ENCODE assay signal across 16 cellular contexts in genomic region chr2:21155365-21156136, GRCh38. TPM values are rescaled to one million over a fixed set of nuclear protein-coding genes. Genes with fewer than 3 reads are reported as not detected.
DNase-seq lines count a peak whose midpoint lies in the region; ATAC-seq, FAIRE-seq and TF ChIP-seq lines count a peak whose summit lies in the region.
"Had no signal": no experiment of that assay in that cellular context is flagged by ENCODE, and none has a peak within 500 bp of the region (broad histone marks: within the 10 kb centered on the region; RNA-seq: fewer than 3 reads in every experiment).

No MANE protein-coding gene starts in this region.

- no peak overlapping the region for H3K9ac ChIP-seq in liver (ENCODE audit: low read depth in 1 of 2, low read length in 2 of 2)

- H3K9me3 ChIP-seq in liver (ENCODE audit: control insufficient read depth in 4 of 4, low read length in 3 of 4): no peaks in the 10 kb centered on the region
- no peaks in the 10 kb centered on the region for H3K9me3 ChIP-seq in vagina

- H3K4me3 ChIP-seq in liver (ENCODE audit: low read depth in 1 of 3, low read length in 3 of 3) (no peak overlapping the region), vagina (no peak overlapping the region)

- DNase-seq in M059J (ENCODE audit: low read depth) (peak; percentile 2), frontal cortex (ENCODE audit: low spot score in 2 of 2) (no peak), NAMALWA (ENCODE audit: low spot score) (no peak), NCI-H1694 treated with DMSO at 0.1 percent for 48 hours (lab: John Stamatoyannopoulos, UW) (no peak), vagina (ENCODE audit: extremely low spot score in 2 of 2) (no peak)
- DNase-seq: C1 segment of cervical spinal cord; CD4-positive, alpha-beta T cell; DMS79; GOT3; H9 had no signal

- no peak for TF ChIP-seq POLR2A in vagina (IDR thresholded peaks at IDR 0.05)

- H3K4me1 ChIP-seq in liver (ENCODE audit: control insufficient read depth in 4 of 4, insufficient read depth in 4 of 4, low read length in 3 of 4) (peaks cover 0 to 5% (median 4%) of the 10 kb centered on the region in 4 donors), vagina (no peaks in the 10 kb centered on the region)

- TF ChIP-seq CTCF in liver (IDR thresholded peaks at IDR 0.05; ENCODE audit: low read depth, low read length, missing input control) (no peak), vagina (IDR thresholded peaks at IDR 0.05) (no peak)

- no peaks in the 10 kb centered on the region for H3K36me3 ChIP-seq in liver (ENCODE audit: control insufficient read depth in 4 of 4, insufficient read depth in 3 of 4, low read depth in 1 of 4, low read length in 3 of 4)
- H3K36me3 ChIP-seq in vagina: no peaks in the 10 kb centered on the region

- H3K27me3 ChIP-seq in liver (ENCODE audit: control insufficient read depth in 4 of 4, insufficient read depth in 4 of 4, low read length in 3 of 4): no peaks in the 10 kb centered on the region
- no peaks in the 10 kb centered on the region for H3K27me3 ChIP-seq in vagina

- H3K27ac ChIP-seq in liver (ENCODE audit: low read depth in 1 of 2, low read length in 2 of 2) (no peak overlapping the region), vagina (no peak overlapping the region)

- 26% methylated on average over 3 of the region's 3 CpGs for WGBS in liver

- no peak for ATAC-seq in GM21737 (IDR thresholded peaks at IDR 0.05; ENCODE audit: unreplicated experiment)

- intact Hi-C loops in vagina (cut with DNase I): no loop called here

- no peak for TF ChIP-seq RAD21 in liver (IDR thresholded peaks at IDR 0.05)

- FAIRE-seq in frontal cortex (lab: Jason Lieb, UNC): peak; percentile 19
- FAIRE-seq: A204.1, G401.6, GM12891 had no signal

TF ChIP-seq in liver, 16 proteins besides CTCF, POLR2A, EP300 and RAD21:
- TF ChIP-seq REST (IDR thresholded peaks at IDR 0.05) (no peak), FOXA1 (IDR thresholded peaks at IDR 0.05) (no peak), FOXA2 (IDR thresholded peaks at IDR 0.05) (peak; percentile 9), YY1 (IDR thresholded peaks at IDR 0.05) (peak; percentile 22), GABPA (IDR thresholded peaks at IDR 0.05 in 1 of 2, conservative IDR thresholded peaks at IDR 0.05 in 1 of 2) (no peak), HNF4A (conservative IDR thresholded peaks at IDR 0.05) (peak; percentile 23 to 28)

RNA-seq across cellular contexts. Expression of gene TDRD15, which starts 31.8 kb away (rescaled TPM):
- not detected in 2 replicates for total RNA-seq in M059J (2014; rRNA removed; shearing (Covaris generic))
- total RNA-seq in frontal cortex (under 0.01 TPM), liver (under 1 TPM; 0.59 to 0.75 TPM), vagina (not detected)
- polyA plus RNA-seq in liver: under 1 TPM; 0.09 to 0.25 TPM
- total RNA-seq: CD4-positive, alpha-beta T cell; H9; HT-29 had no signal
